20 cellular contexts compared by ENCODE assay signal in the genomic region with DNA sequence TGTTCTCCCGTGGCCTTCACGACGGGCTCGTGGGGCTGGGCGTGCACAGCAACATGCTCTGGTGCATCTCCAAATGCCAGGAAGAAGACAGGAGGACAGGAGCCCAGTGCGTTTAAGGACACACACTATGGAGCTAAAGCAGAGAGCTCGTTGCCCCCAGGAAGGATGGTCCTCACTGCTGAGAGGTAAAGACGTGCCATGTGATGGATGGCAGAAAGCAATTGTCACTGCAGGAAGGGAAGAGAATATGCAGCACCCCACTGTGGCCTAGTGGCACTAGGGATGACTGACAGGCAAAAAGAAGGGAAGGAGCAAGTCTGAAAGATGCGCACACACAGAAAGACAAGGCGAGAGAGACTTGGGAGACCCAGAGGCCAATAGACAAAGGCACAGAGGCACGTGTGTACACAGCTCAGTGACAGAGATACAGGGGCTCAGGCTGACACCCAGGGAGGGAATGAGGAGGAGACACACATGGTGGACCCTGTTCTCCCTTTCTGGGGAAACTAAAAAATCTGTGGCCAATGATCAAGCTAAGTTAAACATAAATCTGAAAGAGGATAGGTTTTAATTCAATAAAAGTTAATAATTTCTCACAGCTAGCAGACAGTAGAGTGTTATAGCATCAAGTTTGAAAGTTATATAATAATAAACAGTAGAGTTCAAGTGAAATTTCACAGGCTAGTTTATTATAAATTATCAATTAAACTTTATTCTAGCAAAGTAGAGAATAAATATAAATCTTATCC.
"Had no signal": no experiment of that assay in that cellular context is flagged by ENCODE, and none has a peak within 500 bp of the region (broad histone marks: within the 10 kb centered on the region; RNA-seq: fewer than 3 reads in every experiment).

No MANE protein-coding gene starts in this region.

- H3K4me1 ChIP-seq: body of pancreas, neural progenitor cell, psoas muscle, tibial nerve, uterus had no signal

- H3K27me3 Mint-ChIP-seq: stimulated activated naive CD8-positive, alpha-beta T cell treated with anti-CD3 and anti-CD28 coated beads, Interleukin-15, Interleukin-2, amounts not matched to agents 100 ng/mL and 50 ng/mL, for 24 hours had no signal

- H3K36me3 Mint-ChIP-seq: neural progenitor cell had no signal

- H3K27ac ChIP-seq: body of pancreas, coronary artery, left ventricle myocardium inferior, neural progenitor cell, ovary, psoas muscle, skin epidermis, tibial nerve, uterus had no signal

- H3K27me3 ChIP-seq: body of pancreas, neural progenitor cell, ovary, tibial nerve, uterus had no signal

- H3K4me3 Mint-ChIP-seq: activated T-helper 1 cell treated with anti-CD3 and anti-CD28 coated beads, Interleukin-12 subunit alpha, Interleukin-12 subunit beta, Interleukin-2, Interleukin-4 antibody, amounts not matched to agents 30 ng/mL and 10 ng/mL and 1 ng/mL, durations not matched to agents 14 hours and 24 hours and 36 hours; neural progenitor cell; stimulated activated naive CD8-positive, alpha-beta T cell treated with anti-CD3 and anti-CD28 coated beads, Interleukin-15, Interleukin-2, amounts not matched to agents 100 ng/mL and 50 ng/mL, for 24 hours had no signal

- ATAC-seq: body of pancreas, psoas muscle, right cardiac atrium had no signal

- H3K9me3 Mint-ChIP-seq: activated T-helper 1 cell treated with anti-CD3 and anti-CD28 coated beads, Interleukin-12 subunit alpha, Interleukin-12 subunit beta, Interleukin-2, Interleukin-4 antibody, amounts not matched to agents 30 ng/mL and 10 ng/mL and 1 ng/mL, durations not matched to agents 14 hours and 24 hours and 36 hours; stimulated activated naive CD8-positive, alpha-beta T cell treated with anti-CD3 and anti-CD28 coated beads, Interleukin-15, Interleukin-2, amounts not matched to agents 100 ng/mL and 50 ng/mL, for 24 hours had no signal

- H3K4me3 ChIP-seq: body of pancreas, coronary artery, left ventricle myocardium inferior, neural progenitor cell, ovary, psoas muscle, skin epidermis, tibial nerve, uterus had no signal

- H3K9me3 ChIP-seq: body of pancreas, left ventricle myocardium inferior, ovary, psoas muscle, tibial nerve, uterus had no signal

- H3K4me2 ChIP-seq: neural progenitor cell had no signal

- H3K9ac ChIP-seq: neural progenitor cell had no signal

- H3K36me3 ChIP-seq: neural progenitor cell, ovary, uterus had no signal

- DNase-seq: activated CD4-positive, alpha-beta T cell treated with anti-CD3 and anti-CD28 coated beads, Interleukin-2, amount 50 U/mL, for 1 hour; activated CD8-positive, alpha-beta memory T cell treated with anti-CD3 and anti-CD28 coated beads for 24 hours; body of pancreas; central memory CD4-positive, alpha-beta T cell; erythroblast; foreskin melanocyte; glutamatergic neuron; hypothalamus; left ventricle myocardium inferior; mammary epithelial cell; ovary; psoas muscle; right cardiac atrium; uterus had no signal

- H3K27ac Mint-ChIP-seq: activated T-helper 1 cell treated with anti-CD3 and anti-CD28 coated beads, Interleukin-12 subunit alpha, Interleukin-12 subunit beta, Interleukin-2, Interleukin-4 antibody, amounts not matched to agents 30 ng/mL and 10 ng/mL and 1 ng/mL, durations not matched to agents 14 hours and 24 hours and 36 hours; neural progenitor cell; stimulated activated naive CD8-positive, alpha-beta T cell treated with anti-CD3 and anti-CD28 coated beads, Interleukin-15, Interleukin-2, amounts not matched to agents 100 ng/mL and 50 ng/mL, for 24 hours had no signal

- H2AFZ ChIP-seq: neural progenitor cell had no signal
